8 cellular contexts compared by ENCODE assay signal in the genomic region with DNA sequence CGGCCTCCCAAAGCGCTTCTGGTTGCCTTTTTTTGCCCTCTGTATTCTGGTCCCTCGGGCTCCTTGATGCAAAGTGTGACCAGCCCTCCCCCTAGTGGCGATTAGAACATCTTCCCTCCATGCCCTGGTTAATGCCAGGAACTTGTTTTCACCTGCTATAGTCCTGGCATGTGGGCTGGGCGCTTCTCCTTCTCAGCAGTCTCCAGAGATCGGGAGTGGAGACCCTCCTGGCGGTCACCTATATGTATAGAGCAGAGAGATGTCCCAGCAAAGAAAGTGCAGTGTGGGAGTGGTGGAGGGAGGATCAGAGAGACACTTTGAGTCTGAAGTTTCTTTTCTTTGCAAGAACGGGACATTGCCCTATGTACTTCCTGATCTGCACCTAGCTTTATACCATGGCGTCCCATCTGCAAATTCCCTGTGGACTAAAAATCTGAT.
DNase-seq lines count a peak whose midpoint lies in the region; ATAC-seq and TF ChIP-seq lines count a peak whose summit lies in the region.

No MANE protein-coding gene starts in this region.

- CTCF ChIA-PET in T-cell (lab: Charles Lee): interaction anchor here (0.6 to 1.4 kb wide), 2 partner anchors 388 to 389 kb away, joined by 3 to 4 read pairs; no protein-coding TSS in a partner anchor

- H3K27me3 Mint-ChIP-seq in T-cell: peaks cover 21 to 30% of the 10 kb centered on the region in 2 donors
- H3K27me3 Mint-ChIP-seq in brain: peaks cover 26% of the 10 kb centered on the region

- H3K4me3 Mint-ChIP-seq in T-cell (peak overlapping the region in 1 of 3 donors; percentile 14), brain (peak overlapping the region in 1 of 5 experiments; percentile 1)

- in situ Hi-C loops in GM13977 (cut with MboI; ENCODE audit: low pct_unique_long_range_greater_than_20kb, low sequenced_read_pairs, unreplicated experiment): no loop called here

- ATAC-seq in HG02759 (IDR thresholded peaks at IDR 0.05; ENCODE audit: unreplicated experiment): peak; percentile 96
- ATAC-seq in T-cell (replicated peaks in 1 of 4): peak in 3 of 4 experiments; percentile 56 to 73 (median 61)

- H3K4me1 Mint-ChIP-seq in T-cell (peaks cover 0 to 13% (median 3%) of the 10 kb centered on the region in 3 donors), brain (peaks cover 4% of the 10 kb centered on the region)

- no peaks in the 10 kb centered on the region for H3K36me3 Mint-ChIP-seq in T-cell
- H3K36me3 Mint-ChIP-seq in brain: no peaks in the 10 kb centered on the region

- H3K27ac Mint-ChIP-seq in T-cell (no peak overlapping the region), brain (no peak overlapping the region)

- POLR2A ChIA-PET in T-cell (lab: Charles Lee): no interaction called here

- peak; percentile 84 for TF ChIP-seq CTCF in GM13977 (IDR thresholded peaks at IDR 0.05; ENCODE audit: extremely low read depth, insufficient read depth, missing control alignments)
- peak; percentile 79 to 88 for TF ChIP-seq CTCF in brain (conservative IDR thresholded peaks at IDR 0.05)

- no peaks in the 10 kb centered on the region for H3K9me3 Mint-ChIP-seq in T-cell
- H3K9me3 Mint-ChIP-seq in brain: peaks cover 0 to 16% (median 9%) of the 10 kb centered on the region in 5 experiments

- DNase-seq in 8988T: peak; percentile 28
- DNase-seq in GM13977 (ENCODE audit: low spot score): peak; percentile 47
- peak; percentile 68 for DNase-seq in NCI-H1048 (lab: John Stamatoyannopoulos, UW)
- peak in 32 of 34 experiments; percentile 12 to 60 (median 38) for DNase-seq in T-cell
- DNase-seq in islet precursor cell: peak; percentile 82
- DNase-seq in stimulated activated CD4-positive, alpha-beta T cell treated with anti-CD3 and anti-CD28 coated beads, Interleukin-2, amount 100 ng/mL, for 48 hours: peak; percentile 44 to 45

Comparison
In these comparisons a context has a peak if more than half of its experiments do, and no peak if none do; other contexts are left out.
1. Peak in every context shown above with its lines: DNase-seq and ATAC-seq.
2. DNase-seq: peak in every context shown above with its lines; median percentile 82 in islet precursor cell; 68 in NCI-H1048; 47 in GM13977; 44 in stimulated activated CD4-positive, alpha-beta T cell treated with anti-CD3 and anti-CD28 coated beads, Interleukin-2, amount 100 ng/mL, for 48 hours; 38 in T-cell; 28 in 8988T.